8 cellular contexts compared by ENCODE assay signal in genomic region chrX:23668335-23668734, GRCh38. TPM values are rescaled to one million over a fixed set of nuclear protein-coding genes. Genes with fewer than 3 reads are reported as not detected.
DNase-seq lines count a peak whose midpoint lies in the region; ATAC-seq and TF ChIP-seq lines count a peak whose summit lies in the region.

No MANE protein-coding gene starts in this region.

- H3K27ac ChIP-seq in KOPT-K1 (ENCODE audit: low read depth, low read length, poor library complexity, severe bottlenecking) (peak overlapping the region; percentile 73), duodenal mucosa (ENCODE audit: low read depth, low read length) (no peak overlapping the region), parathyroid adenoma (no peak overlapping the region)

- peak overlapping the region; percentile 91 for H3K27ac Mint-ChIP-seq in activated naive CD4-positive, alpha-beta T cell treated with anti-CD3 and anti-CD28 coated beads, Interleukin-2, amount 50 U/mL, for 24 hours

- H3K36me3 ChIP-seq in KOPT-K1 (ENCODE audit: insufficient read depth, low read length) (peaks cover 27% of the 10 kb centered on the region), duodenal mucosa (ENCODE audit: control insufficient read depth in 1 of 2, insufficient read depth in 2 of 2, low read length in 2 of 2) (no peaks in the 10 kb centered on the region), parathyroid adenoma (ENCODE audit: control insufficient read depth, insufficient read depth, low read length) (no peaks in the 10 kb centered on the region)

- no peaks in the 10 kb centered on the region for H3K79me2 ChIP-seq in parathyroid adenoma

- no peak for ATAC-seq in activated CD4-positive, CD25-positive, alpha-beta regulatory T cell treated with anti-CD3 and anti-CD28 coated beads, Interleukin-2, amount 50 U/mL, for 24 hours

- peaks cover 21% of the 10 kb centered on the region for H3K4me1 Mint-ChIP-seq in activated naive CD4-positive, alpha-beta T cell treated with anti-CD3 and anti-CD28 coated beads, Interleukin-2, amount 50 U/mL, for 24 hours

- peak overlapping the region; percentile 79 for H3K4me2 ChIP-seq in parathyroid adenoma (ENCODE audit: low read length)

- no peaks in the 10 kb centered on the region for H3K9me3 Mint-ChIP-seq in activated naive CD4-positive, alpha-beta T cell treated with anti-CD3 and anti-CD28 coated beads, Interleukin-2, amount 50 U/mL, for 24 hours

- H3K4me3 ChIP-seq in duodenal mucosa (ENCODE audit: low read depth in 1 of 2, low read length in 2 of 2) = peak overlapping the region; percentile 82
- peak overlapping the region; percentile 55 for H3K4me3 ChIP-seq in parathyroid adenoma (ENCODE audit: low read depth, low read length)

- peaks cover 1% of the 10 kb centered on the region for H3K36me3 Mint-ChIP-seq in activated naive CD4-positive, alpha-beta T cell treated with anti-CD3 and anti-CD28 coated beads, Interleukin-2, amount 50 U/mL, for 24 hours

- no peak overlapping the region for H2AFZ ChIP-seq in parathyroid adenoma

- H3K27me3 Mint-ChIP-seq in activated naive CD4-positive, alpha-beta T cell treated with anti-CD3 and anti-CD28 coated beads, Interleukin-2, amount 50 U/mL, for 24 hours = no peaks in the 10 kb centered on the region

- H3K9ac ChIP-seq in duodenal mucosa (ENCODE audit: low read depth in 1 of 2, low read length in 2 of 2) (peak overlapping the region in 1 of 2 donors; percentile 65), parathyroid adenoma (no peak overlapping the region)

- DNase-seq in activated naive CD4-positive, alpha-beta T cell treated with Interleukin-2 at 50 U/mL for 16 hours = no peak
- no peak for DNase-seq in HT-29 (ENCODE audit: low spot score)
- no peak for DNase-seq in activated CD4-positive, CD25-positive, alpha-beta regulatory T cell treated with anti-CD3 and anti-CD28 coated beads, Interleukin-2, amount 50 U/mL, for 72 hours

- no peaks in the 10 kb centered on the region for H3K27me3 ChIP-seq in duodenal mucosa (ENCODE audit: control insufficient read depth in 1 of 2, insufficient read depth in 2 of 2, low read length in 2 of 2)
- no peaks in the 10 kb centered on the region for H3K27me3 ChIP-seq in parathyroid adenoma (ENCODE audit: control insufficient read depth, insufficient read depth, low read length)

- peak overlapping the region; percentile 92 for H3K4me3 Mint-ChIP-seq in activated naive CD4-positive, alpha-beta T cell treated with anti-CD3 and anti-CD28 coated beads, Interleukin-2, amount 50 U/mL, for 24 hours

- H3K4me1 ChIP-seq in duodenal mucosa (ENCODE audit: control insufficient read depth in 1 of 2, insufficient read depth in 2 of 2, low read length in 2 of 2) = peaks cover 0 to 5% of the 10 kb centered on the region in 2 donors
- H3K4me1 ChIP-seq in parathyroid adenoma = no peaks in the 10 kb centered on the region

- no peak for TF ChIP-seq CTCF in parathyroid adenoma (IDR thresholded peaks at IDR 0.05)

- H3K9me3 ChIP-seq in KOPT-K1 (ENCODE audit: insufficient read depth, low read length, poor library complexity, severe bottlenecking) (no peaks in the 10 kb centered on the region), duodenal mucosa (ENCODE audit: control insufficient read depth in 1 of 2, low read length in 2 of 2) (no peaks in the 10 kb centered on the region), parathyroid adenoma (ENCODE audit: control insufficient read depth, low read length) (no peaks in the 10 kb centered on the region)

RNA-seq across cellular contexts. Expression of gene PRDX4, which starts 1.0 kb away (rescaled TPM):
- total RNA-seq in HT-29 (2014; rRNA removed; shearing (Covaris generic)) = 87.4 and 89.7 TPM in 2 replicates
